ENCODE assay signal across 8 cellular contexts in genomic region chr14:35826218-35826951, GRCh38. TPM values are rescaled to one million over a fixed set of nuclear protein-coding genes. Genes with fewer than 3 reads are reported as not detected.
DNase-seq lines count a peak whose midpoint lies in the region; ATAC-seq and TF ChIP-seq lines count a peak whose summit lies in the region.

Gene BRMS1L (plus strand): TSS chr14:35826338. CDS start chr14:35826517, 179 bp downstream.

- ATAC-seq in GM18873 (IDR thresholded peaks at IDR 0.05; ENCODE audit: low FRiP score, unreplicated experiment): peak; percentile 98
- ATAC-seq in HG03135 (IDR thresholded peaks at IDR 0.05; ENCODE audit: unreplicated experiment): peak; percentile 98

- intact Hi-C loops in breast epithelium (cut with DNase I; ENCODE audit: low total_unique reads): no loop called here

- H3K27ac ChIP-seq in VCaP (peak within 1 kb of the TSS; percentile 95), breast epithelium (peak within 1 kb of the TSS; percentile 95 to 98)

- H3K9me3 ChIP-seq in breast epithelium: no peaks in the 10 kb centered on the region
- no peaks in the 10 kb centered on the region for H3K9me3 ChIP-seq in iPS-18c (ENCODE audit: control insufficient read depth, insufficient read depth, low read length)
- no peaks in the 10 kb centered on the region for H3K9me3 ChIP-seq in skeletal muscle satellite cell (replicated peaks; ENCODE audit: low read length)

- peak within 1 kb of the TSS; percentile 100 for H3K4me3 ChIP-seq in AG04449 (ENCODE audit: low read depth, low read length)
- H3K4me3 ChIP-seq in breast epithelium: peak within 1 kb of the TSS; percentile 63 to 87 (median 85)
- peak within 1 kb of the TSS; percentile 99 for H3K4me3 ChIP-seq in iPS-18c (ENCODE audit: insufficient read depth, low read depth, low read length)
- H3K4me3 ChIP-seq in skeletal muscle satellite cell (ENCODE audit: low read length): peak within 1 kb of the TSS; percentile 99

- peak within 1 kb of the TSS; percentile 96 for H3K9ac ChIP-seq in skeletal muscle satellite cell (ENCODE audit: low read depth, low read length)

- POLR2A ChIA-PET in AG04449 (lab: Yijun Ruan, JAX): interaction anchor here (0.5 to 1.4 kb wide), 4 partner anchors 18 to 1328 kb away, joined by 3 to 6 read pairs (median 4); partner anchors contain the start of gene RALGAPA1

- DNase-seq in AG04449 (ENCODE audit: low read depth, low spot score) (peak; percentile 85), NCI-H2196 (lab: John Stamatoyannopoulos, UW; ENCODE audit: unreplicated experiment) (peak; percentile 97), breast epithelium (ENCODE audit: low spot score in 2 of 2) (peak; percentile 96 to 98)

- no peaks in the 10 kb centered on the region for H3K4me1 ChIP-seq in breast epithelium
- H3K4me1 ChIP-seq in skeletal muscle satellite cell (ENCODE audit: control insufficient read depth, insufficient read depth, low read length): peaks cover 14% of the 10 kb centered on the region

- CTCF ChIA-PET in AG04449 (lab: Yijun Ruan, JAX): interaction anchor here (0.6 to 3.6 kb wide), 5 partner anchors 10 to 405 kb away, joined by 3 to 45 read pairs (median 3); no protein-coding TSS in a partner anchor

- H3K36me3 ChIP-seq in breast epithelium: no peaks in the 10 kb centered on the region
- H3K36me3 ChIP-seq in skeletal muscle satellite cell (ENCODE audit: insufficient read depth, low read length): peaks cover 5% of the 10 kb centered on the region

- TF ChIP-seq CTCF in AG04449 (IDR thresholded peaks at IDR 0.05; ENCODE audit: insufficient read depth, low read length, missing control alignments): no peak
- TF ChIP-seq CTCF in VCaP (conservative IDR thresholded peaks at IDR 0.05): no peak; the same call in 1 of the 2 replicates
- peak in 2 of 3 donors; percentile 13 to 17 for TF ChIP-seq CTCF in breast epithelium (IDR thresholded peaks at IDR 0.05)

- no peaks in the 10 kb centered on the region for H3K27me3 ChIP-seq in breast epithelium
- H3K27me3 ChIP-seq in skeletal muscle satellite cell (ENCODE audit: control insufficient read depth, insufficient read depth, low read length): no peaks in the 10 kb centered on the region

- H3K4me2 ChIP-seq in skeletal muscle satellite cell (ENCODE audit: low read length): peak within 1 kb of the TSS; percentile 93

- TF ChIP-seq POLR2A in breast epithelium (IDR thresholded peaks at IDR 0.05): peak; percentile 69

RNA-seq across cellular contexts. Expression of gene BRMS1L, which starts in this region (rescaled TPM):
- total RNA-seq in breast epithelium: 1 to 10 TPM; 5.9 to 9.1 (median 7.5) TPM
- total RNA-seq in skeletal muscle satellite cell (2012; rRNA removed): 3.0 and 3.5 TPM in 2 replicates

Comparison
In these comparisons a context has a peak if more than half of its experiments do, and no peak if none do; other contexts are left out.
1. Peak in every context shown above with its lines: DNase-seq, ATAC-seq, H3K4me3 ChIP-seq and H3K27ac ChIP-seq.
2. CTCF ChIP-seq: peak in breast epithelium (2 of 3); none in AG04449 (single experiment) and VCaP (single experiment).